ENCODE assay signal across 22 cellular contexts in the genomic region with DNA sequence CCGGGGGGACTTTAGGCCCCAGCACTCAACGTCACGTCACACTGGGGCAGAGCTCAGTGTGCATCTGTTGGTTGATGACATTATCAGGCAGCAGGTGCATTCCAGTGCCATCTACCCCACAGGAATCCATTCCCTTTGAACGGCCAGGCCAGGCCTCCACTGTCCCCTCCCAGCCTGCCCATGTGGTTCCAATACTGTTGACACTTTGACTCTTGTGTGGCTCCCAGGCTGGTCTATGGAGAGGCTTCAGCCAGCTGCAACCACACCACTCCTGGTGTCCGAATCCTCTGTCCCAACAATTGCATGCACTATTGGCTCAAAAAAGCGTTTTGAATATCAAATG.
"Had no signal": no experiment of that assay in that cellular context is flagged by ENCODE, and none has a peak within 500 bp of the region (broad histone marks: within the 10 kb centered on the region; RNA-seq: fewer than 3 reads in every experiment).

No MANE protein-coding gene starts in this region.

- H3K4me1 ChIP-seq: psoas muscle, stomach, thyroid gland, vagina had no signal

- H3K4me2 ChIP-seq: smooth muscle cell had no signal

- H3K27ac Mint-ChIP-seq: effector memory CD8-positive, alpha-beta T cell; memory B cell; nephron; stimulated activated effector memory CD8-positive, alpha-beta T cell treated with anti-CD3 and anti-CD28 coated beads, Interleukin-12 subunit alpha, Interleukin-12 subunit beta, amount 100 ng/mL, for 72 hours had no signal

- H3K4me3 Mint-ChIP-seq: effector memory CD8-positive, alpha-beta T cell; memory B cell; naive thymus-derived CD4-positive, alpha-beta T cell; nephron; stimulated activated effector memory CD8-positive, alpha-beta T cell treated with anti-CD3 and anti-CD28 coated beads, Interleukin-12 subunit alpha, Interleukin-12 subunit beta, amount 100 ng/mL, for 72 hours had no signal

- H3K4me3 ChIP-seq: esophagus squamous epithelium, lung, ovary, psoas muscle, smooth muscle cell, stomach, thyroid gland, vagina had no signal

- H3K4me1 Mint-ChIP-seq: memory B cell; nephron; stimulated activated effector memory CD8-positive, alpha-beta T cell treated with anti-CD3 and anti-CD28 coated beads, Interleukin-12 subunit alpha, Interleukin-12 subunit beta, amount 100 ng/mL, for 72 hours had no signal

- H3K27me3 ChIP-seq: ovary, thyroid gland, vagina had no signal

- H3K9me3 Mint-ChIP-seq: effector memory CD8-positive, alpha-beta T cell had no signal

- H3K36me3 Mint-ChIP-seq: memory B cell; naive thymus-derived CD4-positive, alpha-beta T cell; stimulated activated effector memory CD8-positive, alpha-beta T cell treated with anti-CD3 and anti-CD28 coated beads, Interleukin-12 subunit alpha, Interleukin-12 subunit beta, amount 100 ng/mL, for 72 hours had no signal

- ATAC-seq: effector memory CD8-positive, alpha-beta T cell; left lobe of liver; naive thymus-derived CD4-positive, alpha-beta T cell; psoas muscle had no signal

- DNase-seq: cortex of kidney; effector memory CD8-positive, alpha-beta T cell; erythroblast; esophagus squamous epithelium; naive thymus-derived CD4-positive, alpha-beta T cell; occipital lobe; ovary; psoas muscle; stimulated activated CD4-positive, alpha-beta T cell treated with anti-CD3 and anti-CD28 coated beads, Interleukin-12 subunit alpha, Interleukin-12 subunit beta, amount 100 ng/mL, for 4 hours; stimulated activated CD4-positive, alpha-beta T cell treated with anti-CD3 and anti-CD28 coated beads, Interleukin-1b, Interleukin-23, amount 100 ng/mL, for 48 hours; stimulated activated CD4-positive, alpha-beta T cell treated with anti-CD3 and anti-CD28 coated beads, Interleukin-4, amount 100 ng/mL, for 1 hour; stimulated activated naive CD4-positive, alpha-beta T cell treated with Interleukin-2 at 50 U/mL for 16 hours; stomach; thyroid gland; trophoblast cell had no signal

- H3K9me3 ChIP-seq: ovary, thyroid gland, vagina had no signal

- H3K27ac ChIP-seq: esophagus squamous epithelium, ovary, psoas muscle, stomach, thyroid gland, vagina had no signal

- H3K36me3 ChIP-seq: esophagus squamous epithelium, ovary, stomach, thyroid gland, vagina had no signal
